In genomic region chr9:15592317-15592716, GRCh38 we compare ENCODE assay signal across 29 cellular contexts.
"Had no signal": no experiment of that assay in that cellular context is flagged by ENCODE, and none has a peak within 500 bp of the region (broad histone marks: within the 10 kb centered on the region; RNA-seq: fewer than 3 reads in every experiment).

No MANE protein-coding gene starts in this region.

- H3K4me3 ChIP-seq: colonic mucosa, gastrocnemius medialis, mucosa of descending colon, prostate gland, suprapubic skin, transverse colon, upper lobe of right lung, uterus had no signal

- H3K4me1 ChIP-seq: colonic mucosa, gastrocnemius medialis, prostate gland, suprapubic skin, transverse colon, upper lobe of right lung, uterus had no signal

- H3K9me3 Mint-ChIP-seq: mesothelial cell of epicardium had no signal

- H3K27me3 ChIP-seq: colonic mucosa, gastrocnemius medialis, suprapubic skin, transverse colon, upper lobe of right lung, uterus had no signal

- DNase-seq: colonic mucosa; effector CD8-positive, alpha-beta T cell; endodermal cell; foreskin fibroblast; gastrocnemius medialis; head of caudate nucleus; kidney; mesenchymal stem cell; mucosa of descending colon; naive B cell; nucleus accumbens; right cardiac atrium; small intestine; stimulated activated CD4-positive, alpha-beta T cell treated with anti-CD3 and anti-CD28 coated beads, Interleukin-1b, Interleukin-23, amount 100 ng/mL, for 48 hours; stimulated activated CD4-positive, alpha-beta T cell treated with anti-CD3 and anti-CD28 coated beads, Interleukin-4, amount 100 ng/mL, for 1 hour; stimulated activated CD8-positive, alpha-beta memory T cell treated with anti-CD3 and anti-CD28 coated beads, Interleukin-4, amount 100 ng/mL, for 48 hours; stimulated activated naive CD4-positive, alpha-beta T cell; stimulated activated naive CD8-positive, alpha-beta T cell treated with anti-CD3 and anti-CD28 coated beads, Interleukin-15, amount 100 ng/mL, for 72 hours; transverse colon; upper lobe of right lung; uterus had no signal

- H3K36me3 Mint-ChIP-seq: naive B cell had no signal

- H3K27ac ChIP-seq: colonic mucosa, epithelial cell of prostate, gastrocnemius medialis, prostate gland, suprapubic skin, transverse colon, upper lobe of right lung, uterus had no signal

- H3K4me1 Mint-ChIP-seq: endodermal cell; mesothelial cell of epicardium; naive B cell; stimulated activated naive CD8-positive, alpha-beta T cell treated with anti-CD3 and anti-CD28 coated beads, Interleukin-15, amount 100 ng/mL, for 72 hours had no signal

- ATAC-seq: esophagus mucosa; gastrocnemius medialis; left lobe of liver; mucosa of descending colon; natural killer cell treated with Interleukin-12 subunit alpha and Interleukin-12 subunit beta and Interleukin-15 and Interleukin-18, amount 100 ng/mL, for 72 hours; right cardiac atrium; stimulated activated naive CD8-positive, alpha-beta T cell treated with anti-CD3 and anti-CD28 coated beads, Interleukin-15, amount 100 ng/mL, for 72 hours; upper lobe of right lung had no signal

- H3K36me3 ChIP-seq: colonic mucosa, gastrocnemius medialis, prostate gland, suprapubic skin, transverse colon, upper lobe of right lung had no signal

- H3K4me3 Mint-ChIP-seq: dendritic cell treated with granulocyte-macrophage colony-stimulating factor and Interleukin-4, amounts not matched to agents 40 ng/mL and 50 ng/mL, for 4 days; endodermal cell; mesothelial cell of epicardium; naive B cell; natural killer cell treated with Interleukin-12 subunit alpha and Interleukin-12 subunit beta and Interleukin-15 and Interleukin-18, amount 100 ng/mL, for 72 hours; stimulated activated naive CD8-positive, alpha-beta T cell treated with anti-CD3 and anti-CD28 coated beads, Interleukin-15, amount 100 ng/mL, for 72 hours had no signal

- H3K9me3 ChIP-seq: colonic mucosa, gastrocnemius medialis, prostate gland, suprapubic skin, transverse colon, upper lobe of right lung, uterus had no signal

- H3K27ac Mint-ChIP-seq: dendritic cell treated with granulocyte-macrophage colony-stimulating factor and Interleukin-4, amounts not matched to agents 40 ng/mL and 50 ng/mL, for 4 days; endodermal cell; mesothelial cell of epicardium; natural killer cell treated with Interleukin-12 subunit alpha and Interleukin-12 subunit beta and Interleukin-15 and Interleukin-18, amount 100 ng/mL, for 72 hours; stimulated activated naive CD8-positive, alpha-beta T cell treated with anti-CD3 and anti-CD28 coated beads, Interleukin-15, amount 100 ng/mL, for 72 hours had no signal

- H3K27me3 Mint-ChIP-seq: dendritic cell treated with granulocyte-macrophage colony-stimulating factor and Interleukin-4, amounts not matched to agents 40 ng/mL and 50 ng/mL, for 4 days; naive B cell; natural killer cell treated with Interleukin-12 subunit alpha and Interleukin-12 subunit beta and Interleukin-15 and Interleukin-18, amount 100 ng/mL, for 72 hours; stimulated activated naive CD8-positive, alpha-beta T cell treated with anti-CD3 and anti-CD28 coated beads, Interleukin-15, amount 100 ng/mL, for 72 hours had no signal
